Comparison of ENCODE assay signal across 16 cellular contexts in genomic region chr3:11327619-11328018, GRCh38. TPM values are rescaled to one million over a fixed set of nuclear protein-coding genes. Genes with fewer than 3 reads are reported as not detected.
DNase-seq lines count a peak whose midpoint lies in the region; ATAC-seq, FAIRE-seq and TF ChIP-seq lines count a peak whose summit lies in the region.
"Had no signal": no experiment of that assay in that cellular context is flagged by ENCODE, and none has a peak within 500 bp of the region (broad histone marks: within the 10 kb centered on the region; RNA-seq: fewer than 3 reads in every experiment).

No MANE protein-coding gene starts in this region.

- peaks cover 21% of the 10 kb centered on the region for H3K4me1 Mint-ChIP-seq in activated T-cell treated with anti-CD3 and anti-CD28 coated beads, Interleukin-2, amount 50 U/mL, for 24 hours (ENCODE audit: low read depth)
- H3K4me1 Mint-ChIP-seq in stimulated activated naive CD8-positive, alpha-beta T cell treated with anti-CD3 and anti-CD28 coated beads, Interleukin-15, amount 100 ng/mL, for 72 hours = peaks cover 5% of the 10 kb centered on the region
- H3K4me1 Mint-ChIP-seq: B cell had no signal

- POLR2A ChIA-PET in endothelial cell of umbilical vein (lab: Charles Lee) = no interaction called here

- no peak for TF ChIP-seq POLR2A in endothelial cell of umbilical vein (IDR thresholded peaks at IDR 0.05; ENCODE audit: low read depth, low read length)

- no peaks in the 10 kb centered on the region for H3K27me3 ChIP-seq in endothelial cell of umbilical vein (ENCODE audit: control insufficient read depth in 2 of 2, insufficient read depth in 2 of 2, low read length in 2 of 2)

- H3K4me1 ChIP-seq in endothelial cell of umbilical vein (ENCODE audit: control insufficient read depth, extremely low read depth, insufficient read depth, low read length) = peaks cover 40% of the 10 kb centered on the region

- no peaks in the 10 kb centered on the region for H3K9me3 Mint-ChIP-seq in activated T-cell treated with anti-CD3 and anti-CD28 coated beads, Interleukin-2, amount 50 U/mL, for 24 hours
- no peaks in the 10 kb centered on the region for H3K9me3 Mint-ChIP-seq in stimulated activated naive CD8-positive, alpha-beta T cell treated with anti-CD3 and anti-CD28 coated beads, Interleukin-15, amount 100 ng/mL, for 72 hours
- H3K9me3 Mint-ChIP-seq: CD4-positive, alpha-beta T cell; H9 had no signal

- no peak for FAIRE-seq in endothelial cell of umbilical vein (lab: Jason Lieb, UNC)
- FAIRE-seq: A204.1, GM12878, GM18507 had no signal

- no peak overlapping the region for H3K9ac ChIP-seq in endothelial cell of umbilical vein (replicated peaks; ENCODE audit: extremely low read depth, insufficient read depth, low read length)

- CTCF ChIA-PET in endothelial cell of umbilical vein (lab: Charles Lee) = interaction anchor here (1.0 to 1.5 kb wide), 4 partner anchors 25 to 172 kb away, joined by 4 to 6 read pairs (median 5); partner anchors contain the start of gene ATG7

- intact Hi-C loops in endothelial cell of umbilical vein (cut with micrococcal nuclease) = loop anchor here (1.0 kb wide), 2 partner anchors 39 to 89 kb away; no protein-coding TSS in a partner anchor

- peak; percentile 19 for ATAC-seq in stimulated activated naive CD8-positive, alpha-beta T cell treated with anti-CD3 and anti-CD28 coated beads, Interleukin-15, Interleukin-2, amounts not matched to agents 100 U/mL and 50 U/mL, for 24 hours
- ATAC-seq in stimulated activated naive CD8-positive, alpha-beta T cell treated with anti-CD3 and anti-CD28 coated beads, Interleukin-15, amount 100 ng/mL, for 72 hours = no peak
- no peak for ATAC-seq in GM21367 (IDR thresholded peaks at IDR 0.05; ENCODE audit: unreplicated experiment)
- ATAC-seq: GM12878 had no signal

- no peak for DNase-seq in activated T-cell treated with anti-CD3 and anti-CD28 coated beads, Interleukin-2, amount 50 U/mL, for 24 hours
- DNase-seq in activated T-cell treated with anti-CD3 and anti-CD28 coated beads for 4 hours = no peak
- DNase-seq in stimulated activated naive CD8-positive, alpha-beta T cell treated with anti-CD3 and anti-CD28 coated beads, Interleukin-15, Interleukin-2, amounts not matched to agents 100 U/mL and 50 U/mL, for 24 hours = no peak
- DNase-seq in stimulated activated naive CD8-positive, alpha-beta T cell treated with anti-CD3 and anti-CD28 coated beads, Interleukin-15, amount 100 ng/mL, for 72 hours = no peak
- DNase-seq in endothelial cell of umbilical vein (ENCODE audit: low read depth, low spot score) = no peak
- DNase-seq in NCI-H2196 treated with DMSO at 0.1 percent for 48 hours (lab: John Stamatoyannopoulos, UW; ENCODE audit: unreplicated experiment) = no peak
- DNase-seq: C1 segment of cervical spinal cord; CD4-positive, alpha-beta T cell; DMS79; GOT3; H9 had no signal

- TF ChIP-seq CTCF in endothelial cell of umbilical vein (IDR thresholded peaks at IDR 0.05; ENCODE audit: extremely low read depth in 1 of 2, insufficient read depth in 1 of 2, low read depth in 1 of 2, low read length in 2 of 2) = no peak

- H3K9me3 ChIP-seq in endothelial cell of umbilical vein (replicated peaks; ENCODE audit: control insufficient read depth, insufficient read depth, low read length) = no peaks in the 10 kb centered on the region

- no peaks in the 10 kb centered on the region for H3K9me1 ChIP-seq in endothelial cell of umbilical vein (replicated peaks; ENCODE audit: control insufficient read depth, extremely low read depth, insufficient read depth, low read length)

- no peaks in the 10 kb centered on the region for H3K27me3 Mint-ChIP-seq in activated T-cell treated with anti-CD3 and anti-CD28 coated beads, Interleukin-2, amount 50 U/mL, for 24 hours
- no peaks in the 10 kb centered on the region for H3K27me3 Mint-ChIP-seq in stimulated activated naive CD8-positive, alpha-beta T cell treated with anti-CD3 and anti-CD28 coated beads, Interleukin-15, amount 100 ng/mL, for 72 hours
- H3K27me3 Mint-ChIP-seq: B cell; CD4-positive, alpha-beta T cell had no signal

- H3K4me2 ChIP-seq in endothelial cell of umbilical vein (ENCODE audit: insufficient read depth, low read length) = peak overlapping the region; percentile 55

- H3K4me3 ChIP-seq in endothelial cell of umbilical vein (replicated peaks in 1 of 3; ENCODE audit: insufficient read depth in 1 of 3, low read depth in 1 of 3, low read length in 3 of 3) = no peak overlapping the region
- H3K4me3 ChIP-seq: GM12878 had no signal

- H3K27ac Mint-ChIP-seq in activated T-cell treated with anti-CD3 and anti-CD28 coated beads, Interleukin-2, amount 50 U/mL, for 24 hours = peak overlapping the region; percentile 63
- H3K27ac Mint-ChIP-seq in stimulated activated naive CD8-positive, alpha-beta T cell treated with anti-CD3 and anti-CD28 coated beads, Interleukin-15, amount 100 ng/mL, for 72 hours = no peak overlapping the region
- H3K27ac Mint-ChIP-seq: B cell; CD4-positive, alpha-beta T cell had no signal

- H3K79me2 ChIP-seq in endothelial cell of umbilical vein (ENCODE audit: control insufficient read depth, insufficient read depth, low read length) = no peaks in the 10 kb centered on the region

- peak overlapping the region; percentile 56 for H3K27ac ChIP-seq in endothelial cell of umbilical vein (ENCODE audit: insufficient read depth, low read depth, low read length)

- no peak overlapping the region for H3K4me3 Mint-ChIP-seq in activated T-cell treated with anti-CD3 and anti-CD28 coated beads, Interleukin-2, amount 50 U/mL, for 24 hours
- H3K4me3 Mint-ChIP-seq in stimulated activated naive CD8-positive, alpha-beta T cell treated with anti-CD3 and anti-CD28 coated beads, Interleukin-15, amount 100 ng/mL, for 72 hours = no peak overlapping the region
- H3K4me3 Mint-ChIP-seq: B cell; CD4-positive, alpha-beta T cell; H9 had no signal

- H3K36me3 Mint-ChIP-seq in activated T-cell treated with anti-CD3 and anti-CD28 coated beads, Interleukin-2, amount 50 U/mL, for 24 hours (ENCODE audit: low read depth) = peaks cover 90% of the 10 kb centered on the region

- no peak overlapping the region for H2AFZ ChIP-seq in endothelial cell of umbilical vein (ENCODE audit: low read depth, low read length)

- dilution Hi-C loops in endothelial cell of umbilical vein (cut with MboI; ENCODE audit: extremely low pct_ligation_motif_present, low sequenced_read_pairs) = no loop called here

- H3K36me3 ChIP-seq in endothelial cell of umbilical vein (ENCODE audit: control insufficient read depth in 2 of 2, extremely low read depth in 1 of 2, insufficient read depth in 2 of 2, low read length in 2 of 2) = peaks cover 2% of the 10 kb centered on the region in 2 experiments

- BruUV-seq in endothelial cell of umbilical vein (replicated peaks; lab: Mats Ljungman, UMichigan) = no TSS peak

- no peaks in the 10 kb centered on the region for H4K20me1 ChIP-seq in endothelial cell of umbilical vein (replicated peaks; ENCODE audit: control insufficient read depth, extremely low read depth, insufficient read depth, low read length)

TF ChIP-seq in endothelial cell of umbilical vein, 7 proteins besides CTCF, POLR2A, EP300 and RAD21:
- no peak for TF ChIP-seq MAX (IDR thresholded peaks at IDR 0.05; ENCODE audit: insufficient read depth, insufficient read length)
- no peak for TF ChIP-seq MYC (IDR thresholded peaks at IDR 0.05; ENCODE audit: low read depth, low read length)
- no peak for TF ChIP-seq POLR2AphosphoS5 (IDR thresholded peaks at IDR 0.05; ENCODE audit: insufficient read depth, low read depth, low read length)
- no peak for TF ChIP-seq GATA2 (IDR thresholded peaks at IDR 0.05; ENCODE audit: insufficient read depth, insufficient read length, low read depth, low read length)
- no peak for TF ChIP-seq JUN (IDR thresholded peaks at IDR 0.05; ENCODE audit: borderline replicate concordance, insufficient read depth, insufficient read length, low read depth)
- TF ChIP-seq EZH2 (IDR thresholded peaks at IDR 0.05; ENCODE audit: borderline replicate concordance, low read depth, low read length, severe bottlenecking) = no peak
- no peak for TF ChIP-seq FOS (IDR thresholded peaks at IDR 0.05; ENCODE audit: borderline replicate concordance, insufficient read depth, low read length)

RNA-seq across cellular contexts. Expression of gene ATG7, which starts 55.4 kb away (rescaled TPM):
- 48.3 and 50.4 TPM in 2 replicates for total RNA-seq in endothelial cell of umbilical vein
- polyA plus RNA-seq in endothelial cell of umbilical vein = 30.8 and 37.8 TPM in 2 replicates
- 26.4 and 38.7 TPM in 2 replicates for polyA plus RNA-seq in endothelial cell of umbilical vein (2011; cell fraction: cytosol; rRNA removed)
- 48.4 and 77.1 TPM in 2 replicates for polyA plus RNA-seq in endothelial cell of umbilical vein (2011; cell fraction: nucleus; rRNA removed)
- 22.9 and 36.6 TPM in 2 replicates for polyA plus RNA-seq in endothelial cell of umbilical vein (2012)
- 58.7 and 82.4 TPM in 2 replicates for polyA minus RNA-seq in endothelial cell of umbilical vein
- polyA minus RNA-seq in endothelial cell of umbilical vein (2011; cell fraction: cytosol; rRNA and poly(A)+ RNA removed) = 15.8 TPM
- 65.6 and 115 TPM in 2 replicates for polyA minus RNA-seq in endothelial cell of umbilical vein (2011; cell fraction: nucleus; rRNA and poly(A)+ RNA removed)
